Comparison of ENCODE assay signal across 9 cellular contexts in the genomic region with DNA sequence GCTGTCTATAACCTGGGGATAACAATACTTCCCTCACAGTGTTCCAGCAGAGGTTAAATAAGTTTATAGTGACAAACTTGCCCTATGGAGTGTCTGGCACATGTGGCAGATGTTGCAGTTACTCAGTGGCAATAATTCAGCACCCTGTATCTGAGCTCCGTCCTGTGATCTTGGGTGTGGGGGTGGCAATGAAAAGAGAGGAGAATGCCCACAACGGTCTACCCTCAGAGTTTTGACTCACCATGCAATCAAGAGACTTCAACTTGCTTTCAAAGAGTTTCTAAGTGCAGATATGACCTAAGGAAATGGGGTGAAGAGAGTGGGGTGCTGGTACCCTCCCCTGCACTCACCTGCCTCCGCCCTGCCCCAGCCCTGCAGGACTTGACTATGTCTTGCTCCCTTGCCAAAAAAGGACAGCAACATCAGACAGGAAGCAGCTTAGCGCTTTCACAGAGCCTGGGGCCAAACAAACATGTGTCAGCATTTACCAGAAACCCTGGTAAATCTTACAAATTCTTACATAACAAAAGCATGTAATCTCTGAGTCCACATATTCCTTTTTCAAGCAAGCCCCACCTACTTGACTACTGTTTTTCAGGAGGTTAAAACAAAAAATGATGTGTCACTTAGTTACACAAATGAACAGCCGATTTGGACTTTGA.
DNase-seq lines count a peak whose midpoint lies in the region; ATAC-seq and TF ChIP-seq lines count a peak whose summit lies in the region.
"Had no signal": no experiment of that assay in that cellular context is flagged by ENCODE, and none has a peak within 500 bp of the region (broad histone marks: within the 10 kb centered on the region; RNA-seq: fewer than 3 reads in every experiment).

No MANE protein-coding gene starts in this region.

- TF ChIP-seq EP300 in transverse colon (IDR thresholded peaks at IDR 0.05; ENCODE audit: low read depth): no peak

- peaks cover 27% of the 10 kb centered on the region for H3K4me1 ChIP-seq in iPS-15b (ENCODE audit: control insufficient read depth, insufficient read depth, low read length)
- peaks cover 0 to 14% (median 0%) of the 10 kb centered on the region in 4 donors for H3K4me1 ChIP-seq in transverse colon

- TF ChIP-seq POLR2A in transverse colon (IDR thresholded peaks at IDR 0.05): no peak

- H3K4me1 Mint-ChIP-seq in endothelial cell (ENCODE audit: unreplicated experiment): peaks cover 10% of the 10 kb centered on the region

- in situ Hi-C loops in transverse colon (cut with MboI; ENCODE audit: low pct_ligation_motif_present in 1 of 4, low pct_unique_long_range_greater_than_20kb in 1 of 4, low sequenced_read_pairs in 3 of 4): no loop called here

- WGBS in transverse colon (ENCODE audit: low coverage in 1 of 2), 2 donors: 45 to 56% methylated on average over 3 to 5 of the region's 5 CpGs

- H3K9me3 ChIP-seq in iPS-15b (ENCODE audit: control insufficient read depth, insufficient read depth, low read length): no peaks in the 10 kb centered on the region
- no peaks in the 10 kb centered on the region for H3K9me3 ChIP-seq in transverse colon
- H3K9me3 ChIP-seq: BLaER1 had no signal

- H3K4me3 Mint-ChIP-seq in endothelial cell (ENCODE audit: unreplicated experiment): no peak overlapping the region

- DNase-seq in SKM-1 treated with dmso at 0.1 percent for 144 hours (lab: John Stamatoyannopoulos, UW; ENCODE audit: unreplicated experiment) (peak; percentile 44), SKM-1 (lab: John Stamatoyannopoulos, UW; ENCODE audit: unreplicated experiment) (no peak), amniotic stem cell (lab: John Stamatoyannopoulos, UW) (peak; percentile 51), transverse colon (peak; percentile 10), endothelial cell (ENCODE audit: low spot score) (no peak)
- DNase-seq in activated CD8-positive, alpha-beta memory T cell treated with anti-CD3 and anti-CD28 coated beads for 24 hours: no peak

- no peak for ATAC-seq in GM19397 (IDR thresholded peaks at IDR 0.05; ENCODE audit: unreplicated experiment)

- H3K4me3 ChIP-seq in iPS-15b (ENCODE audit: low read depth, low read length): peak overlapping the region; percentile 3
- H3K4me3 ChIP-seq in transverse colon: no peak overlapping the region
- H3K4me3 ChIP-seq: BLaER1 had no signal

- no peak overlapping the region for H3K27ac ChIP-seq in transverse colon
- H3K27ac ChIP-seq: BLaER1 had no signal

- intact Hi-C loops in transverse colon (cut with DNase I; ENCODE audit: low total_unique reads): no loop called here

- H3K27me3 Mint-ChIP-seq in endothelial cell (ENCODE audit: unreplicated experiment): peaks cover 2% of the 10 kb centered on the region

- H3K36me3 Mint-ChIP-seq in endothelial cell (ENCODE audit: low read depth, unreplicated experiment): no peaks in the 10 kb centered on the region

- no peaks in the 10 kb centered on the region for H3K9me3 Mint-ChIP-seq in endothelial cell (ENCODE audit: unreplicated experiment)

- H3K36me3 ChIP-seq in iPS-15b (ENCODE audit: control insufficient read depth, insufficient read depth, low read length) (no peaks in the 10 kb centered on the region), transverse colon (no peaks in the 10 kb centered on the region)
- H3K36me3 ChIP-seq: BLaER1 had no signal

- H3K27me3 ChIP-seq in iPS-15b (ENCODE audit: control insufficient read depth, insufficient read depth, low read length) (no peaks in the 10 kb centered on the region), transverse colon (no peaks in the 10 kb centered on the region)
- H3K27me3 ChIP-seq: BLaER1 had no signal

- no peak for TF ChIP-seq CTCF in transverse colon (IDR thresholded peaks at IDR 0.05)
- TF ChIP-seq CTCF in endothelial cell (IDR thresholded peaks at IDR 0.05; ENCODE audit: unreplicated experiment): no peak

- no peak overlapping the region for H3K27ac Mint-ChIP-seq in endothelial cell (ENCODE audit: unreplicated experiment)

- no peak overlapping the region for H3K9ac ChIP-seq in iPS-15b (ENCODE audit: low read depth, low read length)
- H3K9ac ChIP-seq: BLaER1 had no signal

Comparison
In these comparisons a context has a peak if more than half of its experiments do, and no peak if none do; other contexts are left out.
1. DNase-seq: peak in SKM-1 treated with dmso at 0.1 percent for 144 hours (single experiment), amniotic stem cell (single experiment) and transverse colon (single experiment); none in SKM-1 (single experiment), activated CD8-positive, alpha-beta memory T cell treated with anti-CD3 and anti-CD28 coated beads for 24 hours (single experiment) and endothelial cell (single experiment).